ENCODE assay signal across 10 cellular contexts in genomic region chr3:50341537-50341936, GRCh38. TPM values are rescaled to one million over a fixed set of nuclear protein-coding genes. Genes with fewer than 3 reads are reported as not detected.
DNase-seq lines count a peak whose midpoint lies in the region; ATAC-seq and TF ChIP-seq lines count a peak whose summit lies in the region.
"Had no signal": no experiment of that assay in that cellular context is flagged by ENCODE, and none has a peak within 500 bp of the region (broad histone marks: within the 10 kb centered on the region; RNA-seq: fewer than 3 reads in every experiment).

No MANE protein-coding gene starts in this region.

- peaks cover 0 to 3% (median 0%) of the 10 kb centered on the region in 7 donors for H3K9me3 Mint-ChIP-seq in CD4-positive, CD25-positive, alpha-beta regulatory T cell

- no peaks in the 10 kb centered on the region for H3K27me3 Mint-ChIP-seq in CD4-positive, CD25-positive, alpha-beta regulatory T cell

- H3K4me3 ChIP-seq in CD4-positive, CD25-positive, alpha-beta regulatory T cell (ENCODE audit: low read depth, low read length): no peak overlapping the region
- peak overlapping the region; percentile 97 for H3K4me3 ChIP-seq in HFF-Myc (replicated peaks; ENCODE audit: low read depth, low read length)
- H3K4me3 ChIP-seq in duodenal mucosa (ENCODE audit: low read depth in 1 of 2, low read length in 2 of 2): peak overlapping the region; percentile 66 to 78
- H3K4me3 ChIP-seq in psoas muscle: peak overlapping the region; percentile 93
- H3K4me3 ChIP-seq: SJSA1 had no signal

- ATAC-seq in CD4-positive, CD25-positive, alpha-beta regulatory T cell (ENCODE audit: low read depth in 2 of 2): no peak
- ATAC-seq in psoas muscle (no peak), GM21423 (IDR thresholded peaks at IDR 0.05; ENCODE audit: unreplicated experiment) (no peak)

- DNase-seq in CD4-positive, CD25-positive, alpha-beta regulatory T cell: no peak
- DNase-seq in HFF-Myc (ENCODE audit: extremely low read depth, low read depth) (no peak), psoas muscle (no peak), GM19238 (ENCODE audit: insufficient read length, low spot score) (no peak), NCI-H2227 (lab: John Stamatoyannopoulos, UW; ENCODE audit: unreplicated experiment) (no peak), NCI-H526 (lab: John Stamatoyannopoulos, UW) (no peak)
- DNase-seq: NCI-H2081 had no signal

- H3K27ac Mint-ChIP-seq in CD4-positive, CD25-positive, alpha-beta regulatory T cell: peak overlapping the region; percentile 83 to 93 (median 86)

- H3K36me3 ChIP-seq in CD4-positive, CD25-positive, alpha-beta regulatory T cell (ENCODE audit: control insufficient read depth, insufficient read depth, low read length): no peaks in the 10 kb centered on the region
- no peaks in the 10 kb centered on the region for H3K36me3 ChIP-seq in duodenal mucosa (ENCODE audit: control insufficient read depth in 1 of 2, insufficient read depth in 2 of 2, low read length in 2 of 2)
- H3K36me3 ChIP-seq in psoas muscle (ENCODE audit: insufficient read depth in 1 of 2, low read depth in 1 of 2): no peaks in the 10 kb centered on the region

- peaks cover 14 to 70% (median 33%) of the 10 kb centered on the region in 4 donors for H3K4me1 Mint-ChIP-seq in CD4-positive, CD25-positive, alpha-beta regulatory T cell

- TF ChIP-seq CTCF in HFF-Myc (IDR thresholded peaks at IDR 0.05; ENCODE audit: low read depth, low read length, missing control alignments) (no peak), psoas muscle (IDR thresholded peaks at IDR 0.05) (no peak)

- peak overlapping the region in 1 of 2 donors; percentile 69 for H3K9ac ChIP-seq in duodenal mucosa (ENCODE audit: low read depth in 1 of 2, low read length in 2 of 2)

- WGBS in psoas muscle, 3 donors: 87 to 94% (median 93%) methylated on average over 8 to 9 of the region's 9 CpGs

- no peaks in the 10 kb centered on the region for H3K36me3 Mint-ChIP-seq in CD4-positive, CD25-positive, alpha-beta regulatory T cell

- H3K4me1 ChIP-seq in CD4-positive, CD25-positive, alpha-beta regulatory T cell (ENCODE audit: control insufficient read depth, insufficient read depth, low read length, poor library complexity, severe bottlenecking): peaks cover 65% of the 10 kb centered on the region
- H3K4me1 ChIP-seq in duodenal mucosa (ENCODE audit: control insufficient read depth in 1 of 2, insufficient read depth in 2 of 2, low read length in 2 of 2) (peaks cover 29 to 46% of the 10 kb centered on the region in 2 donors), psoas muscle (peaks cover 26% of the 10 kb centered on the region)

- H3K9me3 ChIP-seq in CD4-positive, CD25-positive, alpha-beta regulatory T cell (ENCODE audit: control insufficient read depth in 2 of 2, low read length in 2 of 2): no peaks in the 10 kb centered on the region
- no peaks in the 10 kb centered on the region for H3K9me3 ChIP-seq in duodenal mucosa (ENCODE audit: control insufficient read depth in 1 of 2, low read length in 2 of 2)
- no peaks in the 10 kb centered on the region for H3K9me3 ChIP-seq in psoas muscle
- H3K9me3 ChIP-seq: SJSA1 had no signal

- no peaks in the 10 kb centered on the region for H3K27me3 ChIP-seq in CD4-positive, CD25-positive, alpha-beta regulatory T cell (ENCODE audit: control insufficient read depth, insufficient read depth, low read length)
- no peaks in the 10 kb centered on the region for H3K27me3 ChIP-seq in duodenal mucosa (ENCODE audit: control insufficient read depth in 1 of 2, insufficient read depth in 2 of 2, low read length in 2 of 2)
- H3K27me3 ChIP-seq in psoas muscle (ENCODE audit: insufficient read depth in 3 of 3, low read length in 2 of 3): no peaks in the 10 kb centered on the region
- H3K27me3 ChIP-seq: SJSA1 had no signal

- peak overlapping the region; percentile 81 for H3K27ac ChIP-seq in CD4-positive, CD25-positive, alpha-beta regulatory T cell (ENCODE audit: insufficient read depth, low read length, poor library complexity, severe bottlenecking)
- H3K27ac ChIP-seq in duodenal mucosa (ENCODE audit: low read depth, low read length) (no peak overlapping the region), psoas muscle (no peak overlapping the region)
- H3K27ac ChIP-seq: SJSA1 had no signal

- intact Hi-C loops in psoas muscle (cut with DNase I): no loop called here

- H3K4me3 Mint-ChIP-seq in CD4-positive, CD25-positive, alpha-beta regulatory T cell: peak overlapping the region; percentile 82 to 97 (median 90)

RNA-seq across cellular contexts. Expression of gene RASSF1, which starts 0.9 kb away (rescaled TPM):
- 76.0 TPM for total RNA-seq in CD4-positive, CD25-positive, alpha-beta regulatory T cell
- 10 to 100 TPM; 48.4 to 67.4 (median 54.7) TPM for polyA plus RNA-seq in CD4-positive, CD25-positive, alpha-beta regulatory T cell
- 10 to 100 TPM; 10.1 to 24.2 (median 14.9) TPM for total RNA-seq in psoas muscle
- polyA plus RNA-seq in psoas muscle: 10 to 100 TPM; 33.3 to 84.5 (median 37.9) TPM

RNA-seq across cellular contexts. Expression of gene ZMYND10, which starts 4.0 kb away (rescaled TPM):
- total RNA-seq in CD4-positive, CD25-positive, alpha-beta regulatory T cell: 1.6 TPM
- polyA plus RNA-seq in CD4-positive, CD25-positive, alpha-beta regulatory T cell: under 1 TPM in 1 of 4 donors, not detected in 3; 0.09 TPM
- under 1 TPM; 0.24 to 0.99 (median 0.57) TPM for total RNA-seq in psoas muscle
- under 1 TPM; 0.23 to 0.99 (median 0.51) TPM for polyA plus RNA-seq in psoas muscle

RNA-seq across cellular contexts. Expression of gene NPRL2, which starts 9.0 kb away (rescaled TPM):
- total RNA-seq in CD4-positive, CD25-positive, alpha-beta regulatory T cell: 30.1 TPM
- polyA plus RNA-seq in CD4-positive, CD25-positive, alpha-beta regulatory T cell: 10 to 100 TPM; 43.0 to 51.8 (median 49.6) TPM
- 10 to 100 TPM; 16.1 to 29.5 (median 19.6) TPM for total RNA-seq in psoas muscle
- polyA plus RNA-seq in psoas muscle: 10 to 100 TPM; 21.5 to 36.6 (median 21.7) TPM

RNA-seq across cellular contexts. Expression of gene CYB561D2, which starts 9.1 kb away (rescaled TPM):
- 28.5 TPM for total RNA-seq in CD4-positive, CD25-positive, alpha-beta regulatory T cell
- 10 to 100 TPM; 66.3 to 92.2 (median 79.2) TPM for polyA plus RNA-seq in CD4-positive, CD25-positive, alpha-beta regulatory T cell
- 1 to 10 TPM; 5.7 to 9.2 (median 7.0) TPM for total RNA-seq in psoas muscle
- polyA plus RNA-seq in psoas muscle: 10 to 100 TPM; 14.7 to 34.8 (median 17.5) TPM

RNA-seq across cellular contexts. Expression of gene TUSC2, which starts 13.5 kb away (rescaled TPM):
- total RNA-seq in CD4-positive, CD25-positive, alpha-beta regulatory T cell: 17.5 TPM
- polyA plus RNA-seq in CD4-positive, CD25-positive, alpha-beta regulatory T cell: 10 to 100 TPM; 44.6 to 55.6 (median 49.9) TPM
- total RNA-seq in psoas muscle: 10 to 100 TPM; 31.5 to 43.6 (median 33.7) TPM
- 100 to 1,000 TPM in 1 of 3 donors, 10 to 100 TPM in 2; 38.0 to 100 (median 84.9) TPM for polyA plus RNA-seq in psoas muscle
